ENCODE assay signal across 1 cellular context in the genomic region with DNA sequence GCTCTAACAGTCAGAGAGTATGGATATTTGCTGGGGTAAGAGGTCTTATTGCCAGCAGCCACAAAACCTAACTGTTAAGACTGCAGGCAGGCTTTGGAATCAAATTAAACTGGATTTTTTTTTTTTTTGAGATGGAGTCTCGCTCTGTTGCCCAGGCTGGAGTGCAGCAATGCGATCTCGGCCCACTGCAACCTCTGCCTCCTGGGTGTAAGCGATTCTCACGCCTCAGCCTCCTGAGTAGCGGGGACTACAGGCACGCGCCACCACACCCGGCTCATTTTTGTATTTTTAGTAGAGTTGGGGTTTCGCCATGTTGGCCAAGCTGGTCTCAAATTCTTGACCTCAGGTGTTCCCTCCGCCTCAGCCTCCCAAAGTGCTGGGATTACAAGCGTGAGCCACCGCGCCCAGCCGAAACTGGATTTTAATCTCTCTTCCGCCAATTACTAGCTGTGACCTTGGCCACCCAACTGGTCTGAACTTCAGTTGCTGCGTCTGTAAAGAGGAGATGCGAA.
TF ChIP-seq lines count a peak whose summit lies in the region.

No MANE protein-coding gene starts in this region.

TF ChIP-seq in H1, 55 proteins besides CTCF, POLR2A, EP300 and RAD21:
- TF ChIP-seq SIX5 (IDR thresholded peaks at IDR 0.05; ENCODE audit: low read depth, low read length) (no peak), CREB1 (IDR thresholded peaks at IDR 0.05) (no peak), SAP30 (IDR thresholded peaks at IDR 0.05; ENCODE audit: insufficient read depth, insufficient replicate concordance, low read length) (no peak), BRCA1 (IDR thresholded peaks at IDR 0.05; ENCODE audit: low read depth, low read length) (no peak), GTF2F1 (IDR thresholded peaks at IDR 0.05; ENCODE audit: borderline replicate concordance, low read depth, low read length) (no peak), RBBP5 (IDR thresholded peaks at IDR 0.05; ENCODE audit: borderline replicate concordance, low read depth, low read length) (no peak), RNF2 (IDR thresholded peaks at IDR 0.05; ENCODE audit: borderline replicate concordance, low read depth, low read length, missing control alignments, poor library complexity, severe bottlenecking) (no peak), CHD2 (IDR thresholded peaks at IDR 0.05; ENCODE audit: low read length) (no peak), PHF8 (conservative IDR thresholded peaks at IDR 0.05; ENCODE audit: low read depth, low read length) (no peak), SP4 (IDR thresholded peaks at IDR 0.05; ENCODE audit: low read length) (no peak), CHD1 (IDR thresholded peaks at IDR 0.05; ENCODE audit: low read depth, low read length) (no peak), NANOG (IDR thresholded peaks at IDR 0.05; ENCODE audit: insufficient read depth, low read depth, low read length, poor library complexity, severe bottlenecking) (no peak), SRF (IDR thresholded peaks at IDR 0.05; ENCODE audit: low read depth, low read length) (no peak), TCF12 (IDR thresholded peaks at IDR 0.05; ENCODE audit: low read depth, low read length) (no peak), EGR1 (IDR thresholded peaks at IDR 0.05; ENCODE audit: borderline replicate concordance, low read depth, low read length) (no peak), SUZ12 (IDR thresholded peaks at IDR 0.05; ENCODE audit: low read length) (no peak), POU5F1 (IDR thresholded peaks at IDR 0.05; ENCODE audit: low read depth, low read length) (no peak), TAF7 (optimal IDR thresholded peaks at IDR 0.05; ENCODE audit: borderline replicate concordance, low read depth, low read length) (no peak), SP2 (IDR thresholded peaks at IDR 0.05; ENCODE audit: low read length) (no peak), SP1 (IDR thresholded peaks at IDR 0.05; ENCODE audit: low read depth, low read length) (no peak)
